ENCODE assay signal across 14 cellular contexts in the genomic region with DNA sequence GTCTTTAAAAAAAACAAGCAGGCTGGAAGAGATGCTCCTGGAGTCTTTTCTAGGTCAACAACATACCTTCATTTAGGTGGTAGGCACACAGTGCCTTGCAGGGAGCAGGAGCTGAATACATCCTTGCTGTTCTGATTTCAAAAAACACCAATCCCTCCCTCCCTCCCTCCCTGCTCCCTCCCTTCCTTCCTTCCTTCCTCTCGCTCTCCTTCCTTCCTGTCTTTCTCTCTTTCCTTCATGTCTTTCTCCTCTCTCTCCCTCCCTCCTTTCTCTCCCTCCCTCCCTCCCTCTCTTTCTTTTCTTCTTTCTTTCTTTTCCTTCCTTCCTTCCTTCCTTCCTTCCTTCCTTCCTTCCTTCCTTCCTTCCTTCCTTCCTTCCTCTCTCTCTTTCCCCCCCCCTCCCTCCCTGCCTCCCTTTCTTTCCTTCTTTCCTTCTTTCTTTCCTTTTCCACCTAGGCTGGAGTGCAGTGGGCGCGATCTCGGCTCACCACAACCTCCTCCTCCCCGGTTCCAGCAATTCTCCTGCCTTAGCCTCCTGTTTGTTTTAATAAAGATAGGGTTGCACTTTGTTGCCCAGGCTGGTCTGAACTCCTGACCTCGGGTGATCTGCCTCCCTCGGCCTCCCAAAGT.
A peak's percentile ranks its signal among the peaks of the same experiment; 100 is the strongest.
DNase-seq lines count a peak whose midpoint lies in the region; ATAC-seq, FAIRE-seq and TF ChIP-seq lines count a peak whose summit lies in the region.
"Had no signal": no experiment of that assay in that cellular context is flagged by ENCODE, and none has a peak within 500 bp of the region (broad histone marks: within the 10 kb centered on the region; RNA-seq: fewer than 3 reads in every experiment).

No MANE protein-coding gene starts in this region.

- TF ChIP-seq EP300 in tibial nerve (IDR thresholded peaks at IDR 0.05): no peak

- intact Hi-C loops in activated naive CD4-positive, alpha-beta T cell treated with anti-CD3 and anti-CD28 coated beads for 36 hours (cut with micrococcal nuclease): no loop called here
- intact Hi-C loops in activated B cell treated with CpG ODN at 0.5 μM for 24 hours (cut with micrococcal nuclease): loop anchor here (1.0 kb wide), 1 partner anchor 223 kb away; no protein-coding TSS in a partner anchor

- H3K36me3 ChIP-seq in small intestine (ENCODE audit: control insufficient read depth in 2 of 2, insufficient read depth in 2 of 2, low read length in 2 of 2) (no peaks in the 10 kb centered on the region), tibial nerve (no peaks in the 10 kb centered on the region)
- H3K36me3 ChIP-seq: upper lobe of right lung had no signal

- no peaks in the 10 kb centered on the region for H3K36me3 Mint-ChIP-seq in activated naive CD4-positive, alpha-beta T cell treated with anti-CD3 and anti-CD28 coated beads for 36 hours (ENCODE audit: low read depth)
- H3K36me3 Mint-ChIP-seq in activated B cell treated with CpG ODN at 0.5 μM for 24 hours (ENCODE audit: low read depth): no peaks in the 10 kb centered on the region

- no peaks in the 10 kb centered on the region for H3K9me3 Mint-ChIP-seq in activated naive CD4-positive, alpha-beta T cell treated with anti-CD3 and anti-CD28 coated beads for 36 hours
- no peaks in the 10 kb centered on the region for H3K9me3 Mint-ChIP-seq in activated B cell treated with CpG ODN at 0.5 μM for 24 hours
- no peaks in the 10 kb centered on the region for H3K9me3 Mint-ChIP-seq in stimulated activated naive CD8-positive, alpha-beta T cell treated with anti-CD3 and anti-CD28 coated beads, Interleukin-15, amount 100 ng/mL, for 72 hours

- no peak overlapping the region for H3K27ac Mint-ChIP-seq in activated naive CD4-positive, alpha-beta T cell treated with anti-CD3 and anti-CD28 coated beads for 36 hours
- no peak overlapping the region for H3K27ac Mint-ChIP-seq in activated B cell treated with CpG ODN at 0.5 μM for 24 hours
- H3K27ac Mint-ChIP-seq in stimulated activated naive CD8-positive, alpha-beta T cell treated with anti-CD3 and anti-CD28 coated beads, Interleukin-15, amount 100 ng/mL, for 72 hours: peak overlapping the region; percentile 42 to 50

- H3K4me1 ChIP-seq in small intestine (ENCODE audit: control insufficient read depth in 2 of 2, insufficient read depth in 1 of 2, low read depth in 1 of 2, low read length in 1 of 2): peaks cover 0 to 4% of the 10 kb centered on the region in 2 donors
- H3K4me1 ChIP-seq in tibial nerve: peaks cover 0 to 15% (median 7%) of the 10 kb centered on the region in 4 donors

- peak overlapping the region; percentile 52 for H3K4me3 Mint-ChIP-seq in activated naive CD4-positive, alpha-beta T cell treated with anti-CD3 and anti-CD28 coated beads for 36 hours
- peak overlapping the region; percentile 79 for H3K4me3 Mint-ChIP-seq in activated B cell treated with CpG ODN at 0.5 μM for 24 hours
- H3K4me3 Mint-ChIP-seq in stimulated activated naive CD8-positive, alpha-beta T cell treated with anti-CD3 and anti-CD28 coated beads, Interleukin-15, amount 100 ng/mL, for 72 hours: peak overlapping the region; percentile 65 to 76

- TF ChIP-seq CTCF in activated B cell treated with CpG ODN at 0.5 μM for 24 hours (IDR thresholded peaks at IDR 0.05) (no peak), tibial nerve (IDR thresholded peaks at IDR 0.05) (no peak)

- no peak for TF ChIP-seq POLR2A in tibial nerve (IDR thresholded peaks at IDR 0.05)

- H3K4me1 Mint-ChIP-seq in activated naive CD4-positive, alpha-beta T cell treated with anti-CD3 and anti-CD28 coated beads for 36 hours (ENCODE audit: low read depth): peaks cover 14% of the 10 kb centered on the region
- H3K4me1 Mint-ChIP-seq in activated B cell treated with CpG ODN at 0.5 μM for 24 hours: peaks cover 20% of the 10 kb centered on the region
- peaks cover 23% of the 10 kb centered on the region for H3K4me1 Mint-ChIP-seq in stimulated activated naive CD8-positive, alpha-beta T cell treated with anti-CD3 and anti-CD28 coated beads, Interleukin-15, amount 100 ng/mL, for 72 hours

- H3K27me3 ChIP-seq in small intestine (ENCODE audit: control insufficient read depth in 2 of 2, insufficient read depth in 2 of 2, low read length in 2 of 2) (no peaks in the 10 kb centered on the region), tibial nerve (peaks cover 0 to 18% of the 10 kb centered on the region in 2 donors)

- FAIRE-seq in small intestine (lab: Jason Lieb, UNC): no peak
- FAIRE-seq: GM19239 had no signal

- H3K4me3 ChIP-seq in iPS-18c (ENCODE audit: insufficient read depth, low read depth, low read length) (peak overlapping the region; percentile 35), small intestine (ENCODE audit: low read depth in 1 of 2, low read length in 2 of 2) (peak overlapping the region in 1 of 2 donors; percentile 13), tibial nerve (peak overlapping the region in 2 of 4 donors; percentile 12 to 26)
- H3K4me3 ChIP-seq: upper lobe of right lung had no signal

- no peak overlapping the region for H3K27ac ChIP-seq in small intestine (ENCODE audit: low read depth in 1 of 2, low read length in 1 of 2)
- no peak overlapping the region for H3K27ac ChIP-seq in tibial nerve
- H3K27ac ChIP-seq: upper lobe of right lung had no signal

- DNase-seq in activated naive CD4-positive, alpha-beta T cell treated with anti-CD3 and anti-CD28 coated beads for 36 hours: no peak
- DNase-seq in activated naive CD4-positive, alpha-beta T cell (lab: John Stamatoyannopoulos, UW): no peak
- no peak for DNase-seq in activated B cell treated with CpG ODN at 0.5 μM for 24 hours
- DNase-seq in stimulated activated naive CD8-positive, alpha-beta T cell treated with anti-CD3 and anti-CD28 coated beads, Interleukin-15, amount 100 ng/mL, for 72 hours: no peak
- DNase-seq in small intestine: no peak
- DNase-seq in tibial nerve (ENCODE audit: low spot score in 2 of 2): no peak
- DNase-seq in stimulated activated CD4-positive, alpha-beta T cell treated with anti-CD3 and anti-CD28 coated beads, Interleukin-2, amount 100 ng/mL, for 48 hours: no peak
- DNase-seq: ACHN; activated naive CD4-positive, alpha-beta T cell treated with anti-CD3 and anti-CD28 coated beads, Interleukin-2, amount 50 U/mL, for 16 hours; DMS53; T-helper 1 cell; upper lobe of right lung had no signal

- POLR2A ChIA-PET in activated B cell treated with CpG ODN at 0.5 μM for 24 hours (lab: Charles Lee): no interaction called here

- H3K9me3 ChIP-seq in iPS-18c (ENCODE audit: control insufficient read depth, insufficient read depth, low read length) (no peaks in the 10 kb centered on the region), small intestine (ENCODE audit: control insufficient read depth, low read depth) (no peaks in the 10 kb centered on the region), tibial nerve (no peaks in the 10 kb centered on the region)
- H3K9me3 ChIP-seq: upper lobe of right lung had no signal

- peaks cover 43% of the 10 kb centered on the region for H3K27me3 Mint-ChIP-seq in activated naive CD4-positive, alpha-beta T cell treated with anti-CD3 and anti-CD28 coated beads for 36 hours (ENCODE audit: low read depth)
- H3K27me3 Mint-ChIP-seq in activated B cell treated with CpG ODN at 0.5 μM for 24 hours: peaks cover 30% of the 10 kb centered on the region
- H3K27me3 Mint-ChIP-seq in stimulated activated naive CD8-positive, alpha-beta T cell treated with anti-CD3 and anti-CD28 coated beads, Interleukin-15, amount 100 ng/mL, for 72 hours: peaks cover 57% of the 10 kb centered on the region

- no peak for ATAC-seq in activated B cell treated with CpG ODN at 0.5 μM for 24 hours (ENCODE audit: low read depth)
- ATAC-seq in stimulated activated naive CD8-positive, alpha-beta T cell treated with anti-CD3 and anti-CD28 coated beads, Interleukin-15, amount 100 ng/mL, for 72 hours: no peak

- 3 to 20% (median 10%) methylated on average over 7 of the region's 7 CpGs for WGBS in small intestine, 3 donors
- 34 to 39% methylated on average over 7 of the region's 7 CpGs for WGBS in tibial nerve, 2 donors

- CTCF ChIA-PET in activated naive CD4-positive, alpha-beta T cell treated with anti-CD3 and anti-CD28 coated beads for 36 hours (lab: Charles Lee): no interaction called here
- CTCF ChIA-PET in activated B cell treated with CpG ODN at 0.5 μM for 24 hours (lab: Charles Lee): no interaction called here

Comparison
In these comparisons a context has a peak if more than half of its experiments do, and no peak if none do; other contexts are left out.
1. H3K27ac Mint-ChIP-seq: peak in stimulated activated naive CD8-positive, alpha-beta T cell treated with anti-CD3 and anti-CD28 coated beads, Interleukin-15, amount 100 ng/mL, for 72 hours (2 of 2); none in activated naive CD4-positive, alpha-beta T cell treated with anti-CD3 and anti-CD28 coated beads for 36 hours (single experiment) and activated B cell treated with CpG ODN at 0.5 μM for 24 hours (single experiment).
2. Peak in every context shown above with its lines, with median percentiles within 50 percentile points of each other: H3K4me3 Mint-ChIP-seq.